9 cellular contexts compared by ENCODE assay signal in genomic region chr1:228736844-228737415, GRCh38. TPM values are rescaled to one million over a fixed set of nuclear protein-coding genes. Genes with fewer than 3 reads are reported as not detected.
DNase-seq lines count a peak whose midpoint lies in the region; ATAC-seq and TF ChIP-seq lines count a peak whose summit lies in the region.
"Had no signal": no experiment of that assay in that cellular context is flagged by ENCODE, and none has a peak within 500 bp of the region (broad histone marks: within the 10 kb centered on the region; RNA-seq: fewer than 3 reads in every experiment).

No MANE protein-coding gene starts in this region.

- H3K4me3 ChIP-seq in dorsolateral prefrontal cortex: peak overlapping the region; percentile 55 to 98 (median 85)
- no peak overlapping the region for H3K4me3 ChIP-seq in naive thymus-derived CD4-positive, alpha-beta T cell (ENCODE audit: low read length)
- peak overlapping the region; percentile 66 to 84 (median 82) for H3K4me3 ChIP-seq in upper lobe of left lung

- CTCF ChIA-PET in activated naive CD4-positive, alpha-beta T cell treated with anti-CD3 and anti-CD28 coated beads, Interleukin-2, amount 10 ng/mL, durations not matched to agents 7 days and 5 days (lab: Charles Lee): interaction anchor here (0.9 to 6.0 kb wide), 8 partner anchors 9 to 492 kb away, joined by 3 to 56 read pairs (median 3); no protein-coding TSS in a partner anchor
- CTCF ChIA-PET in naive thymus-derived CD4-positive, alpha-beta T cell (lab: Charles Lee): interaction anchor here (0.6 to 4.7 kb wide), 6 partner anchors 12 to 1291 kb away, joined by 4 to 55 read pairs (median 8); no protein-coding TSS in a partner anchor

- no peak for TF ChIP-seq POLR2A in upper lobe of left lung (IDR thresholded peaks at IDR 0.05)

- ATAC-seq in activated naive CD4-positive, alpha-beta T cell treated with anti-CD3 and anti-CD28 coated beads, Interleukin-2, amount 50 U/mL, for 72 hours: no peak
- no peak for ATAC-seq in naive thymus-derived CD4-positive, alpha-beta T cell
- ATAC-seq in upper lobe of left lung (ENCODE audit: low FRiP score in 2 of 2) (no peak), HG03565 (IDR thresholded peaks at IDR 0.05; ENCODE audit: unreplicated experiment) (no peak)

- peaks cover 39% of the 10 kb centered on the region for H3K4me1 Mint-ChIP-seq in activated naive CD4-positive, alpha-beta T cell treated with anti-CD3 and anti-CD28 coated beads, Interleukin-2, amount 10 ng/mL, durations not matched to agents 7 days and 5 days
- H3K4me1 Mint-ChIP-seq in naive thymus-derived CD4-positive, alpha-beta T cell: peaks cover 9 to 34% (median 14%) of the 10 kb centered on the region in 7 donors

- TF ChIP-seq CTCF in dorsolateral prefrontal cortex (IDR thresholded peaks at IDR 0.05 in 54 of 56, conservative IDR thresholded peaks at IDR 0.05 in 2 of 56; ENCODE audit: low read depth in 1 of 56, partially characterized antibody in 56 of 56) (no peak), upper lobe of left lung (IDR thresholded peaks at IDR 0.05) (no peak)

- H3K9me3 ChIP-seq in naive thymus-derived CD4-positive, alpha-beta T cell (ENCODE audit: control insufficient read depth in 2 of 3, low read length in 3 of 3): no peaks in the 10 kb centered on the region
- no peaks in the 10 kb centered on the region for H3K9me3 ChIP-seq in upper lobe of left lung

- 37 to 45% methylated on average over 4 of the region's 4 CpGs for WGBS in upper lobe of left lung, 2 donors

- H3K27ac ChIP-seq in dorsolateral prefrontal cortex: peak overlapping the region; percentile 74 to 99 (median 95)
- no peak overlapping the region for H3K27ac ChIP-seq in naive thymus-derived CD4-positive, alpha-beta T cell (ENCODE audit: low read depth, low read length)
- peak overlapping the region; percentile 85 to 94 (median 90) for H3K27ac ChIP-seq in upper lobe of left lung

- H3K27ac Mint-ChIP-seq in activated naive CD4-positive, alpha-beta T cell treated with anti-CD3 and anti-CD28 coated beads, Interleukin-2, amount 10 ng/mL, durations not matched to agents 7 days and 5 days: no peak overlapping the region
- no peak overlapping the region for H3K27ac Mint-ChIP-seq in activated naive CD4-positive, alpha-beta T cell treated with anti-CD3 and anti-CD28 coated beads, Interleukin-2, amount 50 U/mL, for 72 hours
- H3K27ac Mint-ChIP-seq in naive thymus-derived CD4-positive, alpha-beta T cell: peak overlapping the region in 3 of 9 donors; percentile 21 to 64 (median 59)

- H3K9me3 Mint-ChIP-seq in activated naive CD4-positive, alpha-beta T cell treated with anti-CD3 and anti-CD28 coated beads, Interleukin-2, amount 10 ng/mL, durations not matched to agents 7 days and 5 days: no peaks in the 10 kb centered on the region
- H3K9me3 Mint-ChIP-seq in activated naive CD4-positive, alpha-beta T cell treated with anti-CD3 and anti-CD28 coated beads, Interleukin-2, amount 50 U/mL, for 72 hours: no peaks in the 10 kb centered on the region
- no peaks in the 10 kb centered on the region for H3K9me3 Mint-ChIP-seq in naive thymus-derived CD4-positive, alpha-beta T cell

- POLR2A ChIA-PET in naive thymus-derived CD4-positive, alpha-beta T cell (lab: Charles Lee): interaction anchor here (0.8 kb wide), 1 partner anchor 782 kb away, joined by 3 read pairs; no protein-coding TSS in a partner anchor

- intact Hi-C loops in dorsolateral prefrontal cortex (cut with DNase I): loop anchor here (2.0 to 10.0 kb wide), 6 partner anchors 95 to 518 kb away; no protein-coding TSS in a partner anchor
- intact Hi-C loops in naive thymus-derived CD4-positive, alpha-beta T cell (cut with micrococcal nuclease): loop anchor here (1.0 to 10.0 kb wide), 6 partner anchors 57 to 516 kb away; no protein-coding TSS in a partner anchor

- H3K36me3 ChIP-seq in naive thymus-derived CD4-positive, alpha-beta T cell (ENCODE audit: control insufficient read depth in 2 of 3, insufficient read depth in 3 of 3, low read length in 3 of 3): no peaks in the 10 kb centered on the region
- no peaks in the 10 kb centered on the region for H3K36me3 ChIP-seq in upper lobe of left lung

- H3K4me1 ChIP-seq in naive thymus-derived CD4-positive, alpha-beta T cell (ENCODE audit: control insufficient read depth in 2 of 2, insufficient read depth in 2 of 2, low read length in 2 of 2): peaks cover 0 to 7% of the 10 kb centered on the region in 2 donors
- H3K4me1 ChIP-seq in upper lobe of left lung: peaks cover 18 to 55% (median 27%) of the 10 kb centered on the region in 4 donors

- H3K27me3 ChIP-seq in dorsolateral prefrontal cortex: no peaks in the 10 kb centered on the region
- H3K27me3 ChIP-seq in naive thymus-derived CD4-positive, alpha-beta T cell (ENCODE audit: control insufficient read depth in 2 of 2, insufficient read depth in 2 of 2, low read length in 2 of 2): no peaks in the 10 kb centered on the region
- no peaks in the 10 kb centered on the region for H3K27me3 ChIP-seq in upper lobe of left lung

- no peak for DNase-seq in activated naive CD4-positive, alpha-beta T cell treated with anti-CD3 and anti-CD28 coated beads, Interleukin-2, amount 10 ng/mL, durations not matched to agents 7 days and 5 days
- no peak for DNase-seq in activated naive CD4-positive, alpha-beta T cell treated with anti-CD3 and anti-CD28 coated beads, Interleukin-2, amount 50 U/mL, for 72 hours (ENCODE audit: low spot score in 2 of 2)
- DNase-seq in dorsolateral prefrontal cortex: no peak
- no peak for DNase-seq in naive thymus-derived CD4-positive, alpha-beta T cell
- no peak for DNase-seq in upper lobe of left lung
- DNase-seq in AG08395 (ENCODE audit: low spot score): no peak
- DNase-seq in NCI-H1105 (lab: John Stamatoyannopoulos, UW): no peak
- DNase-seq: HCEC 1CT had no signal

- TF ChIP-seq EP300 in upper lobe of left lung (IDR thresholded peaks at IDR 0.05): no peak

- H3K4me3 Mint-ChIP-seq in activated naive CD4-positive, alpha-beta T cell treated with anti-CD3 and anti-CD28 coated beads, Interleukin-2, amount 10 ng/mL, durations not matched to agents 7 days and 5 days: peak overlapping the region; percentile 90
- peak overlapping the region; percentile 29 to 94 (median 86) for H3K4me3 Mint-ChIP-seq in naive thymus-derived CD4-positive, alpha-beta T cell

- H3K27me3 Mint-ChIP-seq in activated naive CD4-positive, alpha-beta T cell treated with anti-CD3 and anti-CD28 coated beads, Interleukin-2, amount 10 ng/mL, durations not matched to agents 7 days and 5 days: peaks cover 12% of the 10 kb centered on the region
- peaks cover 0 to 40% (median 6%) of the 10 kb centered on the region in 5 donors for H3K27me3 Mint-ChIP-seq in naive thymus-derived CD4-positive, alpha-beta T cell

- peaks cover 17% of the 10 kb centered on the region for H3K36me3 Mint-ChIP-seq in activated naive CD4-positive, alpha-beta T cell treated with anti-CD3 and anti-CD28 coated beads, Interleukin-2, amount 10 ng/mL, durations not matched to agents 7 days and 5 days
- no peaks in the 10 kb centered on the region for H3K36me3 Mint-ChIP-seq in activated naive CD4-positive, alpha-beta T cell treated with anti-CD3 and anti-CD28 coated beads, Interleukin-2, amount 50 U/mL, for 72 hours
- H3K36me3 Mint-ChIP-seq in naive thymus-derived CD4-positive, alpha-beta T cell: peaks cover 0 to 9% (median 0%) of the 10 kb centered on the region in 5 donors

RNA-seq across cellular contexts. Expression of gene RHOU, which starts 1.7 kb away (rescaled TPM):
- total RNA-seq in activated naive CD4-positive, alpha-beta T cell treated with anti-CD3 and anti-CD28 coated beads, Interleukin-2, amount 50 U/mL, for 72 hours: 1 to 10 TPM; 1.1 to 4.3 TPM
- total RNA-seq in dorsolateral prefrontal cortex: 100 to 1,000 TPM in 7 of 120 experiments, 10 to 100 TPM in 113; 15.0 to 156 (median 44.0) TPM
- total RNA-seq in naive thymus-derived CD4-positive, alpha-beta T cell: 1 to 10 TPM; 1.3 to 6.5 (median 1.8) TPM
- polyA plus RNA-seq in naive thymus-derived CD4-positive, alpha-beta T cell: under 1 TPM; 0.09 to 0.31 TPM
- 10 to 100 TPM; 11.0 to 44.9 (median 18.7) TPM for total RNA-seq in upper lobe of left lung
